ENCODE assay signal across 10 cellular contexts in genomic region chr9:132857601-132858342, GRCh38. TPM values are rescaled to one million over a fixed set of nuclear protein-coding genes. Genes with fewer than 3 reads are reported as not detected.
A peak's percentile ranks its signal among the peaks of the same experiment; 100 is the strongest.
DNase-seq lines count a peak whose midpoint lies in the region; ATAC-seq and TF ChIP-seq lines count a peak whose summit lies in the region.
"Had no signal": no experiment of that assay in that cellular context is flagged by ENCODE, and none has a peak within 500 bp of the region (broad histone marks: within the 10 kb centered on the region; RNA-seq: fewer than 3 reads in every experiment).

No MANE protein-coding gene starts in this region.

- H3K4me3 ChIP-seq in DOHH2 (ENCODE audit: low read length) = no peak overlapping the region
- no peak overlapping the region for H3K4me3 ChIP-seq in osteoblast (ENCODE audit: insufficient read depth, low read length)

- H3K4me1 ChIP-seq in DOHH2 (ENCODE audit: control insufficient read depth, low read length) (no peaks in the 10 kb centered on the region), osteoblast (ENCODE audit: insufficient read depth, low read length) (peaks cover 4% of the 10 kb centered on the region)

- H3K27ac ChIP-seq in DOHH2 (ENCODE audit: low read depth, low read length) = no peak overlapping the region
- no peak overlapping the region for H3K27ac ChIP-seq in osteoblast (ENCODE audit: low read depth, low read length)

- TF ChIP-seq CTCF in DOHH2 (IDR thresholded peaks at IDR 0.05; ENCODE audit: low read depth, low read length, poor library complexity, severe bottlenecking) = peak; percentile 55
- TF ChIP-seq CTCF in osteoblast (IDR thresholded peaks at IDR 0.05; ENCODE audit: extremely low read depth, low read depth, low read length) = no peak

- ATAC-seq in esophagus mucosa (peak; percentile 38), HG03460 (IDR thresholded peaks at IDR 0.05; ENCODE audit: unreplicated experiment) (no peak), HG03039 (IDR thresholded peaks at IDR 0.05; ENCODE audit: unreplicated experiment) (no peak)

- H3K27me3 ChIP-seq in DOHH2 (ENCODE audit: control insufficient read depth, low read length) (peaks cover 3% of the 10 kb centered on the region; the same call in 1 of the 2 replicates), osteoblast (ENCODE audit: insufficient read depth, low read length) (no peaks in the 10 kb centered on the region)

- H4K20me1 ChIP-seq in DOHH2 (ENCODE audit: control insufficient read depth, insufficient read depth, low read depth, low read length) = no peaks in the 10 kb centered on the region
- no peaks in the 10 kb centered on the region for H4K20me1 ChIP-seq in osteoblast (ENCODE audit: insufficient read depth, low read length)

- peak; percentile 20 for DNase-seq in NAMALWA (ENCODE audit: low spot score)
- DNase-seq in osteoblast (ENCODE audit: insufficient read length, low spot score, missing footprints) = no peak
- DNase-seq in OCI-M1 (lab: John Stamatoyannopoulos, UW) = no peak
- no peak for DNase-seq in NCI-H2171 treated with DMSO at 0.1 percent for 48 hours (lab: John Stamatoyannopoulos, UW)
- DNase-seq: activated naive CD4-positive, alpha-beta T cell treated with anti-CD3 and anti-CD28 coated beads for 36 hours; kidney had no signal

- H3K36me3 ChIP-seq in DOHH2 (ENCODE audit: control insufficient read depth, low read length) (no peaks in the 10 kb centered on the region), osteoblast (ENCODE audit: insufficient read depth, low read length) (no peaks in the 10 kb centered on the region)

- H3K9me3 ChIP-seq in DOHH2 (ENCODE audit: control insufficient read depth, insufficient read depth, low read length) (no peaks in the 10 kb centered on the region), osteoblast (ENCODE audit: low read depth, low read length) (no peaks in the 10 kb centered on the region)

- H3F3A ChIP-seq in DOHH2 (ENCODE audit: control insufficient read depth, insufficient read depth) = no peaks in the 10 kb centered on the region

- no peak overlapping the region for H2AFZ ChIP-seq in osteoblast (ENCODE audit: low read length)

- no peaks in the 10 kb centered on the region for H3K79me2 ChIP-seq in DOHH2 (ENCODE audit: control insufficient read depth, low read length)
- H3K79me2 ChIP-seq in osteoblast (ENCODE audit: insufficient read depth, low read length) = no peaks in the 10 kb centered on the region

- H3K4me2 ChIP-seq in DOHH2 (ENCODE audit: low read length) (no peak overlapping the region), osteoblast (ENCODE audit: insufficient read depth, low read length) (peak overlapping the region; percentile 39)

- no peaks in the 10 kb centered on the region for H3K9me2 ChIP-seq in DOHH2 (replicated peaks; ENCODE audit: control insufficient read depth, low read length)

RNA-seq across cellular contexts. Expression of gene AK8, which starts 20.3 kb away (rescaled TPM):
- total RNA-seq in esophagus mucosa (1.7 TPM), osteoblast (0.59 and 1.1 TPM in 2 replicates)
- total RNA-seq: activated naive CD4-positive, alpha-beta T cell treated with anti-CD3 and anti-CD28 coated beads for 36 hours had no signal

RNA-seq across cellular contexts. Expression of gene SPACA9, which starts 20.9 kb away (rescaled TPM):
- 11.2 TPM for total RNA-seq in esophagus mucosa
- total RNA-seq in osteoblast = 3.6 and 4.4 TPM in 2 replicates
